Comparison of ENCODE assay signal across 2 cellular contexts in genomic region chr2:168949324-168949723, GRCh38.
TF ChIP-seq lines count a peak whose summit lies in the region.

No MANE protein-coding gene starts in this region.

TF ChIP-seq in HCT116, 20 proteins besides CTCF, POLR2A, EP300 and RAD21 (continued from another document):
- TF ChIP-seq YY1 (IDR thresholded peaks at IDR 0.05; ENCODE audit: extremely low read depth, insufficient replicate concordance, low read depth, low read length) (no peak), ZBTB33 (IDR thresholded peaks at IDR 0.05; ENCODE audit: extremely low read depth, insufficient replicate concordance, low read length) (no peak), JUND (IDR thresholded peaks at IDR 0.05) (no peak), SRF (IDR thresholded peaks at IDR 0.05; ENCODE audit: low read depth) (no peak), SIN3A (IDR thresholded peaks at IDR 0.05; ENCODE audit: low read depth) (no peak), ZNF274 (IDR thresholded peaks at IDR 0.05; ENCODE audit: low read depth, low read length) (no peak)

TF ChIP-seq in K562, 482 proteins besides CTCF, POLR2A, EP300 and RAD21 (continued from another document):
- TF ChIP-seq DEAF1 (CRISPR knock-in tag; IDR thresholded peaks at IDR 0.05), result no peak
- no peak for TF ChIP-seq TSHZ1 (CRISPR knock-in tag; IDR thresholded peaks at IDR 0.05)
- no peak for TF ChIP-seq ZNF778 (CRISPR knock-in tag; IDR thresholded peaks at IDR 0.05)
- TF ChIP-seq SRSF3 (IDR thresholded peaks at IDR 0.05; ENCODE audit: insufficient read depth, low read length), result no peak
- TF ChIP-seq CGGBP1 (CRISPR knock-in tag; IDR thresholded peaks at IDR 0.05), result no peak
- no peak for TF ChIP-seq RBM14 (IDR thresholded peaks at IDR 0.05; ENCODE audit: borderline replicate concordance, insufficient read depth, low read depth, low read length)
- TF ChIP-seq BCOR (IDR thresholded peaks at IDR 0.05), result peak; percentile 40; the same call in 1 of the 2 replicates
- TF ChIP-seq KDM1A (IDR thresholded peaks at IDR 0.05), result 0 out of 4 replicates have a peak, but pooled peaks of 1 of the 2 experiments have one; percentile 13
- TF ChIP-seq DMBX1 (CRISPR knock-in tag; IDR thresholded peaks at IDR 0.05; ENCODE audit: borderline replicate concordance), result no peak
- no peak for TF ChIP-seq ZBTB34 (CRISPR knock-in tag; IDR thresholded peaks at IDR 0.05)
- no peak for TF ChIP-seq ZNF655 (CRISPR knock-in tag; IDR thresholded peaks at IDR 0.05)
- TF ChIP-seq ZNF644 (tag; IDR thresholded peaks at IDR 0.05; ENCODE audit: low read depth), result no peak
